ENCODE assay signal across 8 cellular contexts in the genomic region with DNA sequence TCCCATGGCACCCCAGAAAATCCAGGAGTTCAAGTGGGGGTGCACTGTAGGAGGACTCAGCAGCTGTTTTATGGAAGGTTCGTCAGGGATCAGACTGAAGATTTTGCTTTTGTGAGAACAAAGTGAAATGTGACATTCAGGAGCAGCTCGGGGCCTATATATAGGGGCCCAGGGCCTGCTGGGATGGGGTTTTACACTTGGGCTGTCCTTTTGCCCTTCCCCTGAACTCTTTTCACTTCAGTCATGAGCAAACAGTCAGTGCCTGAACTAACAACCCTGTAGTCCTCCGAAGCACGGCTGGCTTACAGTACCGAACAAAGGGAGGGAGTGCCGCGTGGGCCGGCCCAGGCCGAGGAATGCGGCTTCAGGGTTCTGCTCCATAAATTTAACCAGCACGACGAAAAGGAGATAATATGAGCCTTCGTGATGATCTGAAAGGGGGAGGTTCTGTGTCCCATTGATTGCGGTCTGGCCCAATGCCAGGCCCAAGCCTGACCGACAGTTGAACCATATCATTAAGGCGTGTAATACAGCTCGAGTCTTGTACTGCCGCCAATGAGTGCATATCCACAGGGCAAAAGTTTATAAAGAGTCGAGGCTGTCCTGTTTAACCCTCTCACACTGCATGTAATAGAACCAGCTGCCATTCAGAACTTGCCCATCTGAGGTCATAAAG.
DNase-seq lines count a peak whose midpoint lies in the region; ATAC-seq and TF ChIP-seq lines count a peak whose summit lies in the region.

No MANE protein-coding gene starts in this region.

- H3K4me3 ChIP-seq in SK-N-SH (ENCODE audit: low read depth in 2 of 2, low read length in 1 of 2) (no peak overlapping the region), esophagus (ENCODE audit: low read depth in 1 of 2, low read length in 2 of 2) (peak overlapping the region in 1 of 2 donors; percentile 11)

- H3K27me3 Mint-ChIP-seq in naive thymus-derived CD8-positive, alpha-beta T cell: no peaks in the 10 kb centered on the region

- H3K9me2 ChIP-seq in SK-N-SH: no peaks in the 10 kb centered on the region

- peak overlapping the region; percentile 92 to 97 (median 95) for H3K27ac Mint-ChIP-seq in naive thymus-derived CD8-positive, alpha-beta T cell

- peak; percentile 27 to 36 for ATAC-seq in naive thymus-derived CD8-positive, alpha-beta T cell
- no peak for ATAC-seq in HG03280 (IDR thresholded peaks at IDR 0.05; ENCODE audit: unreplicated experiment)

- peak overlapping the region; percentile 60 to 85 (median 80) for H3K4me3 Mint-ChIP-seq in naive thymus-derived CD8-positive, alpha-beta T cell

- H3K9ac ChIP-seq in SK-N-SH: no peak overlapping the region; the same call in 1 of the 2 replicates

- H3K9me3 Mint-ChIP-seq in naive thymus-derived CD8-positive, alpha-beta T cell: no peaks in the 10 kb centered on the region

- DNase-seq in COLO829 (ENCODE audit: low spot score) (peak; percentile 76), KBM-7 (peak; percentile 88), SK-N-SH (peak; percentile 53), SKM-1 treated with dmso at 0.1 percent for 144 hours (lab: John Stamatoyannopoulos, UW; ENCODE audit: unreplicated experiment) (no peak), NCI-H446 treated with DMSO at 0.1 percent for 48 hours (lab: John Stamatoyannopoulos, UW) (no peak)
- DNase-seq in naive thymus-derived CD8-positive, alpha-beta T cell: peak in 6 of 10 donors; percentile 10 to 66 (median 25)

- no peak overlapping the region for H2AFZ ChIP-seq in SK-N-SH (ENCODE audit: low read depth)

- H4K20me1 ChIP-seq in SK-N-SH (ENCODE audit: insufficient read depth): no peaks in the 10 kb centered on the region

- peak overlapping the region; percentile 54 for H3K4me2 ChIP-seq in SK-N-SH

- CTCF ChIA-PET in SK-N-SH (lab: Yijun Ruan, JAX): interaction anchor here (0.6 to 1.4 kb wide), 3 partner anchors 52 to 102 kb away, joined by 3 read pairs; no protein-coding TSS in a partner anchor

- TF ChIP-seq EP300 in SK-N-SH (IDR thresholded peaks at IDR 0.05; ENCODE audit: borderline replicate concordance in 1 of 2, low read depth in 1 of 2, low read length in 1 of 2): peak; percentile 77 to 89

- H3K36me3 ChIP-seq in SK-N-SH (replicated peaks in 1 of 2; ENCODE audit: control insufficient read depth in 1 of 2, insufficient read depth in 2 of 2, low read length in 1 of 2) (no peaks in the 10 kb centered on the region), esophagus (ENCODE audit: control insufficient read depth in 2 of 2, insufficient read depth in 2 of 2, low read length in 1 of 2) (peaks cover 0 to 4% of the 10 kb centered on the region in 2 donors)

- H3K79me2 ChIP-seq in SK-N-SH (ENCODE audit: insufficient read depth): no peaks in the 10 kb centered on the region

- H3K4me1 ChIP-seq in SK-N-SH (ENCODE audit: control insufficient read depth in 1 of 2, insufficient read depth in 2 of 2, low read depth in 1 of 2, low read length in 1 of 2): peaks cover 36 to 72% of the 10 kb centered on the region in 2 experiments
- H3K4me1 ChIP-seq in esophagus (ENCODE audit: control insufficient read depth in 2 of 2, insufficient read depth in 2 of 2, low read length in 1 of 2): peaks cover 21 to 39% of the 10 kb centered on the region in 2 donors

- TF ChIP-seq CTCF in SK-N-SH (IDR thresholded peaks at IDR 0.05): no peak

- H3K9me3 ChIP-seq in SK-N-SH (no peaks in the 10 kb centered on the region), esophagus (ENCODE audit: control insufficient read depth in 2 of 2, insufficient read depth in 1 of 2, low read depth in 1 of 2, low read length in 1 of 2) (no peaks in the 10 kb centered on the region)

- peak; percentile 5; the same call in 1 of the 2 replicates for TF ChIP-seq RAD21 in SK-N-SH (IDR thresholded peaks at IDR 0.05; ENCODE audit: low read length)

- peak overlapping the region; percentile 61 to 94 for H3K27ac ChIP-seq in SK-N-SH (ENCODE audit: low read depth in 2 of 2, low read length in 1 of 2)
- peak overlapping the region; percentile 93 to 98 for H3K27ac ChIP-seq in esophagus (ENCODE audit: low read depth in 2 of 2, low read length in 1 of 2)

- WGBS in SK-N-SH (ENCODE audit: low lambda C conversion rate): 12% methylated on average over 7 of the region's 19 CpGs
- WGBS in esophagus, 2 donors: 5 to 13% methylated on average over 19 of the region's 19 CpGs

- H3K4me1 Mint-ChIP-seq in naive thymus-derived CD8-positive, alpha-beta T cell: peaks cover 43 to 95% (median 93%) of the 10 kb centered on the region in 4 donors

- H3F3A ChIP-seq in SK-N-SH (replicated peaks; ENCODE audit: insufficient read depth): peaks cover 22% of the 10 kb centered on the region

- in situ Hi-C loops in KBM-7 (cut with MboI; ENCODE audit: low pct_unique_long_range_greater_than_20kb, low sequenced_read_pairs): no loop called here

- POLR2A ChIA-PET in SK-N-SH (lab: Yijun Ruan, JAX): interaction anchor here (0.7 to 0.9 kb wide), 3 partner anchors 113 to 140 kb away, joined by 3 to 4 read pairs (median 3); no protein-coding TSS in a partner anchor
- POLR2A ChIA-PET in naive thymus-derived CD8-positive, alpha-beta T cell (lab: Charles Lee): interaction anchor here (0.7 to 14.4 kb wide), 11 partner anchors 10 to 141 kb away, joined by 3 to 211 read pairs (median 4); partner anchors contain the start of gene DHRS3

- H3K36me3 Mint-ChIP-seq in naive thymus-derived CD8-positive, alpha-beta T cell: no peaks in the 10 kb centered on the region

- H3K27me3 ChIP-seq in SK-N-SH (ENCODE audit: insufficient read depth): no peaks in the 10 kb centered on the region
- no peaks in the 10 kb centered on the region for H3K27me3 ChIP-seq in esophagus (ENCODE audit: control insufficient read depth in 1 of 2, insufficient read depth in 2 of 2, low read length in 2 of 2)

TF ChIP-seq in SK-N-SH, 30 proteins besides CTCF, POLR2A, EP300 and RAD21 (continues in another document):
- TF ChIP-seq TCF12 (IDR thresholded peaks at IDR 0.05) (peak; percentile 91), FOXM1 (IDR thresholded peaks at IDR 0.05; ENCODE audit: low read depth) (0 out of 2 replicates have a peak, but pooled peaks have one; percentile 70), SMC3 (IDR thresholded peaks at IDR 0.05; ENCODE audit: low read depth, low read length) (no peak; the same call in 1 of the 2 replicates), PBX3 (IDR thresholded peaks at IDR 0.05) (peak; percentile 91), CHD2 (IDR thresholded peaks at IDR 0.05; ENCODE audit: low read length, partially characterized antibody) (no peak), EZH2phosphoT487 (IDR thresholded peaks at IDR 0.05; ENCODE audit: borderline replicate concordance, low read depth) (no peak), RCOR1 (IDR thresholded peaks at IDR 0.05; ENCODE audit: low read length) (0 out of 2 replicates have a peak, but pooled peaks have one; percentile 39), MAX (IDR thresholded peaks at IDR 0.05; ENCODE audit: low read depth) (peak; percentile 74)
- TF ChIP-seq, protein P1, sequence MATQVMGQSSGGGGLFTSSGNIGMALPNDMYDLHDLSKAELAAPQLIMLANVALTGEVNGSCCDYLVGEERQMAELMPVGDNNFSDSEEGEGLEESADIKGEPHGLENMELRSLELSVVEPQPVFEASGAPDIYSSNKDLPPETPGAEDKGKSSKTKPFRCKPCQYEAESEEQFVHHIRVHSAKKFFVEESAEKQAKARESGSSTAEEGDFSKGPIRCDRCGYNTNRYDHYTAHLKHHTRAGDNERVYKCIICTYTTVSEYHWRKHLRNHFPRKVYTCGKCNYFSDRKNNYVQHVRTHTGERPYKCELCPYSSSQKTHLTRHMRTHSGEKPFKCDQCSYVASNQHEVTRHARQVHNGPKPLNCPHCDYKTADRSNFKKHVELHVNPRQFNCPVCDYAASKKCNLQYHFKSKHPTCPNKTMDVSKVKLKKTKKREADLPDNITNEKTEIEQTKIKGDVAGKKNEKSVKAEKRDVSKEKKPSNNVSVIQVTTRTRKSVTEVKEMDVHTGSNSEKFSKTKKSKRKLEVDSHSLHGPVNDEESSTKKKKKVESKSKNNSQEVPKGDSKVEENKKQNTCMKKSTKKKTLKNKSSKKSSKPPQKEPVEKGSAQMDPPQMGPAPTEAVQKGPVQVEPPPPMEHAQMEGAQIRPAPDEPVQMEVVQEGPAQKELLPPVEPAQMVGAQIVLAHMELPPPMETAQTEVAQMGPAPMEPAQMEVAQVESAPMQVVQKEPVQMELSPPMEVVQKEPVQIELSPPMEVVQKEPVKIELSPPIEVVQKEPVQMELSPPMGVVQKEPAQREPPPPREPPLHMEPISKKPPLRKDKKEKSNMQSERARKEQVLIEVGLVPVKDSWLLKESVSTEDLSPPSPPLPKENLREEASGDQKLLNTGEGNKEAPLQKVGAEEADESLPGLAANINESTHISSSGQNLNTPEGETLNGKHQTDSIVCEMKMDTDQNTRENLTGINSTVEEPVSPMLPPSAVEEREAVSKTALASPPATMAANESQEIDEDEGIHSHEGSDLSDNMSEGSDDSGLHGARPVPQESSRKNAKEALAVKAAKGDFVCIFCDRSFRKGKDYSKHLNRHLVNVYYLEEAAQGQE (IDR thresholded peaks at IDR 0.05; ENCODE audit: low read depth, low read length): peak; percentile 56; the same call in 1 of the 2 replicates

Comparison
In these comparisons a context has a peak if more than half of its experiments do, and no peak if none do; other contexts are left out.
1. DNase-seq: peak in COLO829 (single experiment), KBM-7 (single experiment), SK-N-SH (single experiment) and naive thymus-derived CD8-positive, alpha-beta T cell (6 of 10); none in SKM-1 treated with dmso at 0.1 percent for 144 hours (single experiment) and NCI-H446 treated with DMSO at 0.1 percent for 48 hours (single experiment).